In the genomic region with DNA sequence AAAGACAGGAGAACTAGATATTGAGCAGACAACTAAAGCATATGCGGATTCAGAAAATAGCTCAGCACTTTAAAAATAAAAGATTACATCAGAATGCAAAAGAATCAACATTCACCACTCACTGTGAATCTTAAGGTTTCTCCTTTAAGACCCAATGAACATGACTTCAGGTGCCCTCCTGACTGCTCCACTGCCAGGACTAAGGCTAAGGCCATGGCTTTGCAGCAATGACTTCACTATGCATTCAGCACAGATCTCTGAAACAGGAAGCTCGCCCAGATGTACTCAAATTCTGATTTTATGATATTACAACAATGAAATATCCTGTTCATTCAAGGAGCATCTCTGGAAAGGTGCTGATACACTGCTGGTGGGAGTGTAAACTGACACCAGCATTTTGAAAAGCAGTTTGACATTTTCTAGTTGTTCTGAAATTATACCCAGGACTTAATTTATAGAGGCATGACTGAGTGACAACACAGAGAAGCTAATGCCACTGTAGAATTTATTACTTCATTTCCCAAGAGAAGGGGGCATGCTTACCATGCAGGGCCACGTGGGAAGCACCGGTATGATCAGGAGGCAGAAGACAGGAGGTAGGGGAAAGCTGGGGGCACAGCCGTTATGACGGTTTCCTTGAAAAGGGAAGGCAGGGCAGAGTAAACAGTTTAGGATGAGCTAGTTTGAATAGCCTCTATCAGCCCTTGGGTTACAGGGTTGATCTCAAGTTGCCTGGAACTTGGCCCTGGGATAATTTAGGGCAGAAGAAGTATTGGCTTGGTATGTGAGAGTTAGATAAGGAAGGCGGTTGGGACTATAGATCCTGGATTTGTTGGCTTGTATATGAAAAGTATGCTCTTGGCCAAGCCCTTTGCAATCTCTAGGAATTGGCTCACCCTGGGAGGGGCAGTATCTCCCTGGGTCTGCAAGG, we compare ENCODE assay signal across 21 cellular contexts.
"Had no signal": no experiment of that assay in that cellular context is flagged by ENCODE, and none has a peak within 500 bp of the region (broad histone marks: within the 10 kb centered on the region; RNA-seq: fewer than 3 reads in every experiment).

No MANE protein-coding gene starts in this region.

- H3K36me3 Mint-ChIP-seq: activated naive CD4-positive, alpha-beta T cell treated with anti-CD3 and anti-CD28 coated beads, Interleukin-2, amount 50 U/mL, for 24 hours; naive thymus-derived CD8-positive, alpha-beta T cell; T-cell had no signal

- H3K4me3 ChIP-seq: esophagus muscularis mucosa, lung, sigmoid colon, suprapubic skin, upper lobe of left lung had no signal

- DNase-seq: activated B cell treated with CpG ODN at 0.5 μM for 24 hours; activated CD4-positive, alpha-beta T cell treated with anti-CD3 and anti-CD28 coated beads, Interleukin-2, amount 10 ng/mL, durations not matched to agents 7 days and 5 days; activated T-cell treated with anti-CD3 and anti-CD28 coated beads for 4 hours; amniotic stem cell; cerebellar nuclear complex; glutamatergic neuron; naive thymus-derived CD8-positive, alpha-beta T cell; occipital lobe; sigmoid colon; stimulated activated CD4-positive, alpha-beta T cell treated with anti-CD3 and anti-CD28 coated beads, Interleukin-12 subunit alpha, Interleukin-12 subunit beta, amount 100 ng/mL, for 4 hours; stimulated activated CD4-positive, alpha-beta T cell treated with anti-CD3 and anti-CD28 coated beads, Interleukin-4, amount 100 ng/mL, for 1 hour; stimulated activated CD8-positive, alpha-beta memory T cell treated with anti-CD3 and anti-CD28 coated beads, Interleukin-4, amount 100 ng/mL, for 48 hours; stimulated activated naive CD8-positive, alpha-beta T cell treated with anti-CD3 and anti-CD28 coated beads, Interleukin-15, Interleukin-2, amounts not matched to agents 100 U/mL and 50 U/mL, for 24 hours; T-cell; upper lobe of left lung had no signal

- H3K4me1 ChIP-seq: suprapubic skin had no signal

- H3K4me1 Mint-ChIP-seq: activated B cell treated with CpG ODN at 0.5 μM for 24 hours; activated CD4-positive, alpha-beta T cell treated with anti-CD3 and anti-CD28 coated beads, Interleukin-2, amount 10 ng/mL, durations not matched to agents 7 days and 5 days; activated naive CD4-positive, alpha-beta T cell treated with anti-CD3 and anti-CD28 coated beads, Interleukin-2, amount 50 U/mL, for 24 hours; activated T-helper 17 cell treated with anti-CD3 and anti-CD28 coated beads, Interleukin-2, amount 50 U/mL, for 72 hours; naive thymus-derived CD8-positive, alpha-beta T cell; T-cell had no signal

- H3K27ac ChIP-seq: esophagus muscularis mucosa, sigmoid colon, suprapubic skin, upper lobe of left lung had no signal

- H3K27me3 ChIP-seq: esophagus muscularis mucosa, sigmoid colon, suprapubic skin, upper lobe of left lung had no signal

- H3K36me3 ChIP-seq: esophagus muscularis mucosa, sigmoid colon, suprapubic skin, upper lobe of left lung had no signal

- H3K9me3 Mint-ChIP-seq: activated B cell treated with CpG ODN at 0.5 μM for 24 hours; activated CD4-positive, alpha-beta T cell treated with anti-CD3 and anti-CD28 coated beads, Interleukin-2, amount 10 ng/mL, durations not matched to agents 7 days and 5 days; activated naive CD4-positive, alpha-beta T cell treated with anti-CD3 and anti-CD28 coated beads, Interleukin-2, amount 50 U/mL, for 24 hours; activated T-helper 17 cell treated with anti-CD3 and anti-CD28 coated beads, Interleukin-2, amount 50 U/mL, for 72 hours; dendritic cell treated with granulocyte-macrophage colony-stimulating factor and Interleukin-4, amounts not matched to agents 40 ng/mL and 50 ng/mL, for 4 days; naive thymus-derived CD8-positive, alpha-beta T cell; T-cell had no signal

- H3K4me3 Mint-ChIP-seq: activated B cell treated with CpG ODN at 0.5 μM for 24 hours; activated CD4-positive, alpha-beta T cell treated with anti-CD3 and anti-CD28 coated beads, Interleukin-2, amount 10 ng/mL, durations not matched to agents 7 days and 5 days; activated naive CD4-positive, alpha-beta T cell treated with anti-CD3 and anti-CD28 coated beads, Interleukin-2, amount 50 U/mL, for 24 hours; activated T-helper 17 cell treated with anti-CD3 and anti-CD28 coated beads, Interleukin-2, amount 50 U/mL, for 72 hours; dendritic cell treated with granulocyte-macrophage colony-stimulating factor and Interleukin-4, amounts not matched to agents 40 ng/mL and 50 ng/mL, for 4 days; naive thymus-derived CD8-positive, alpha-beta T cell; T-cell had no signal

- H3K9me3 ChIP-seq: esophagus muscularis mucosa, sigmoid colon, suprapubic skin, upper lobe of left lung had no signal

- ATAC-seq: activated T-helper 17 cell treated with anti-CD3 and anti-CD28 coated beads, Interleukin-2, amount 50 U/mL, for 72 hours; naive thymus-derived CD8-positive, alpha-beta T cell; stimulated activated naive CD8-positive, alpha-beta T cell treated with anti-CD3 and anti-CD28 coated beads, Interleukin-15, Interleukin-2, amounts not matched to agents 100 U/mL and 50 U/mL, for 24 hours; T-cell had no signal

- H3K27ac Mint-ChIP-seq: activated B cell treated with CpG ODN at 0.5 μM for 24 hours; activated CD4-positive, alpha-beta T cell treated with anti-CD3 and anti-CD28 coated beads, Interleukin-2, amount 10 ng/mL, durations not matched to agents 7 days and 5 days; activated naive CD4-positive, alpha-beta T cell treated with anti-CD3 and anti-CD28 coated beads, Interleukin-2, amount 50 U/mL, for 24 hours; activated T-helper 17 cell treated with anti-CD3 and anti-CD28 coated beads, Interleukin-2, amount 50 U/mL, for 72 hours; dendritic cell treated with granulocyte-macrophage colony-stimulating factor and Interleukin-4, amounts not matched to agents 40 ng/mL and 50 ng/mL, for 4 days; naive thymus-derived CD8-positive, alpha-beta T cell; T-cell had no signal
